8 cellular contexts compared by ENCODE assay signal in the genomic region with DNA sequence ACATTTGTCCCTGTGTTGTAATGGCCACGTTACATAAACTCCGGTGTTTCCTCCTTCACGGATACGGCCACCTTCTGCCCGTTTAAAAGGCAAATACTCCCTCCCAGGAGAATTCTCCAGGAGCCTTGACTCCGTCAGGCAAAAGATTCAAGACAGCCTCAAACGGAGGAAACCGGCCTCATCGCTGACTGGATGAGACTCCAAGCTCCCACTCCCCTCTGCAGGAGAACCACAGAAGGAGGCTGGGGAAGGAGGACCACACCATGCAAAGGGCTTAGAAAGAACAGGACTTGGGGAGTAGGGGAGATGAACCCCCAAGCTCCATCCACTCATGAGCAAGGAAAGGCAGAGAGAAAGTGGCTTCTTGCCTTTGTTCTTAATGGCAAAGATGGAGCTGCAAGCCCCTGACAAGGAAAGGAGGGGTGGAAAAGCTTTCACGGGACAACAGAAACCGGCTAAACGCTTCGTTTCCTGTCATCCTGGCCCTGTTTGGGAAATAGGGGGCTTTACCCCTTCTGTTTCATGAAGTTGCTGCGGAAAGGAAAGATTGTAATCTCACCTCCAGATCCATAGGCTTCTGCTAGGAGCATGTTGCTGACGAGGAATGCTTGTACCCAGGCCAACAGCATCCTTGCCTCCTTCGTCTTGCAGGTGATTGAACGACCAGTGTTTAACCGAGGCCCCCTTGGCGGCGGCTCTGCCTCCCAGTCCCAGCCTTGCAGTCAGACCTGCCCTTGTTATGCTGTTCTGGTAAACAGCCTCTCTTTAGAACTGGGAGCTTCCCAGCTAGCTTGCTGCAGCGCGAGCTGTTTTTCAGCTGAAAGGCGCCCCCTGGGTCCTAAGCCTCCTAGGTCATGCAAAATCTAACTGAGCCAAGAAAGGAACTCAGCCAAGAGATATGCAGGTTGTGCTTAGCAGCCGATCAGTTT. TPM values are rescaled to one million over a fixed set of nuclear protein-coding genes. Genes with fewer than 3 reads are reported as not detected.
DNase-seq lines count a peak whose midpoint lies in the region; ATAC-seq and TF ChIP-seq lines count a peak whose summit lies in the region.

Gene PIK3IP1 (minus strand): TSS at position 773 of the 929 bp plus-strand sequence. CDS start 144 bp downstream, at position 629.

- H3K4me3 ChIP-seq in osteoblast (ENCODE audit: insufficient read depth, low read length) (peak within 1 kb of the TSS; percentile 77), suprapubic skin (peak within 1 kb of the TSS; percentile 62)

- intact Hi-C loops in Right ventricle myocardium inferior (cut with DNase I), result loop anchor here (2.0 to 5.0 kb wide), 3 partner anchors 21 to 80 kb away; partner anchors contain the start of genes LIMK2 and PATZ1

- H2AFZ ChIP-seq in osteoblast (ENCODE audit: low read length), result peak within 1 kb of the TSS; percentile 95

- no peaks in the 10 kb centered on the region for H3K9me3 Mint-ChIP-seq in activated naive CD8-positive, alpha-beta T cell treated with anti-CD3 and anti-CD28 coated beads, Interleukin-2, amount 50 U/mL, for 24 hours

- H3K36me3 ChIP-seq in osteoblast (ENCODE audit: insufficient read depth, low read length) (peaks cover 7% of the 10 kb centered on the region), suprapubic skin (peaks cover 23% of the 10 kb centered on the region)

- H3K9me3 ChIP-seq in osteoblast (ENCODE audit: low read depth, low read length) (no peaks in the 10 kb centered on the region), suprapubic skin (no peaks in the 10 kb centered on the region)

- H3K4me1 Mint-ChIP-seq in activated naive CD8-positive, alpha-beta T cell treated with anti-CD3 and anti-CD28 coated beads, Interleukin-2, amount 50 U/mL, for 24 hours, result peaks cover 81% of the 10 kb centered on the region

- H3K4me2 ChIP-seq in osteoblast (ENCODE audit: insufficient read depth, low read length), result peak within 1 kb of the TSS; percentile 100

- TF ChIP-seq EP300 in suprapubic skin (IDR thresholded peaks at IDR 0.05), result no peak

- peak; percentile 32 for ATAC-seq in GM18520 (IDR thresholded peaks at IDR 0.05; ENCODE audit: unreplicated experiment)
- ATAC-seq in activated naive CD8-positive, alpha-beta T cell treated with anti-CD3 and anti-CD28 coated beads, Interleukin-2, amount 50 U/mL, for 24 hours, result peak; percentile 64
- peak; percentile 79 for ATAC-seq in Right ventricle myocardium inferior

- H3K27me3 Mint-ChIP-seq in activated naive CD8-positive, alpha-beta T cell treated with anti-CD3 and anti-CD28 coated beads, Interleukin-2, amount 50 U/mL, for 24 hours, result no peaks in the 10 kb centered on the region

- TF ChIP-seq POLR2A in suprapubic skin (IDR thresholded peaks at IDR 0.05), result peak in 1 of 2 donors; percentile 91

- H3K27me3 ChIP-seq in osteoblast (ENCODE audit: insufficient read depth, low read length) (no peaks in the 10 kb centered on the region), suprapubic skin (no peaks in the 10 kb centered on the region)

- H3K27ac ChIP-seq in 22Rv1 (peak within 1 kb of the TSS; percentile 75), osteoblast (ENCODE audit: low read depth, low read length) (peak within 1 kb of the TSS; percentile 54), suprapubic skin (peak within 1 kb of the TSS; percentile 95)

- DNase-seq in NCI-H1105 (lab: John Stamatoyannopoulos, UW), result peak; percentile 76
- peak; percentile 82 for DNase-seq in T follicular helper cell (ENCODE audit: low read depth)
- DNase-seq in activated naive CD8-positive, alpha-beta T cell treated with anti-CD3 and anti-CD28 coated beads, Interleukin-2, amount 50 U/mL, for 24 hours, result peak; percentile 83
- peak; percentile 89 for DNase-seq in Right ventricle myocardium inferior (ENCODE audit: missing footprints)
- DNase-seq in osteoblast (ENCODE audit: insufficient read length, low spot score, missing footprints), result peak; percentile 96
- DNase-seq in suprapubic skin (ENCODE audit: low spot score in 2 of 2), result peak; percentile 92 to 93

- no peaks in the 10 kb centered on the region for H3K79me2 ChIP-seq in osteoblast (ENCODE audit: insufficient read depth, low read length)

- H3K4me3 Mint-ChIP-seq in activated naive CD8-positive, alpha-beta T cell treated with anti-CD3 and anti-CD28 coated beads, Interleukin-2, amount 50 U/mL, for 24 hours, result peak within 1 kb of the TSS; percentile 92

- H3K36me3 Mint-ChIP-seq in activated naive CD8-positive, alpha-beta T cell treated with anti-CD3 and anti-CD28 coated beads, Interleukin-2, amount 50 U/mL, for 24 hours (ENCODE audit: low read depth), result peaks cover 8% of the 10 kb centered on the region

- TF ChIP-seq CTCF in 22Rv1 (IDR thresholded peaks at IDR 0.05) (peak; percentile 58), osteoblast (IDR thresholded peaks at IDR 0.05; ENCODE audit: extremely low read depth, low read depth, low read length) (peak; percentile 24), suprapubic skin (IDR thresholded peaks at IDR 0.05) (peak; percentile 43 to 46)

- H3K27ac Mint-ChIP-seq in activated naive CD8-positive, alpha-beta T cell treated with anti-CD3 and anti-CD28 coated beads, Interleukin-2, amount 50 U/mL, for 24 hours, result peak within 1 kb of the TSS; percentile 91

- 0% methylated on average over 16 of the region's 24 CpGs for WGBS in suprapubic skin

- peaks cover 24% of the 10 kb centered on the region for H3K4me1 ChIP-seq in osteoblast (ENCODE audit: insufficient read depth, low read length)
- H3K4me1 ChIP-seq in suprapubic skin, result peaks cover 63% of the 10 kb centered on the region

- no peaks in the 10 kb centered on the region for H4K20me1 ChIP-seq in osteoblast (ENCODE audit: insufficient read depth, low read length)

RNA-seq across cellular contexts. Expression of gene PIK3IP1, which starts in this region (rescaled TPM):
- total RNA-seq in Right ventricle myocardium inferior (13.7 TPM), osteoblast (31.5 and 40.1 TPM in 2 replicates), suprapubic skin (100 to 1,000 TPM in 1 of 4 donors, 10 to 100 TPM in 3; 40.7 to 126 (median 64.4) TPM)

Comparison
In these comparisons a context has a peak if more than half of its experiments do, and no peak if none do; other contexts are left out.
1. Peak in every context shown above with its lines: DNase-seq, ATAC-seq, H3K4me3 ChIP-seq and H3K27ac ChIP-seq.